Comparison of ENCODE assay signal across 11 cellular contexts in the genomic region with DNA sequence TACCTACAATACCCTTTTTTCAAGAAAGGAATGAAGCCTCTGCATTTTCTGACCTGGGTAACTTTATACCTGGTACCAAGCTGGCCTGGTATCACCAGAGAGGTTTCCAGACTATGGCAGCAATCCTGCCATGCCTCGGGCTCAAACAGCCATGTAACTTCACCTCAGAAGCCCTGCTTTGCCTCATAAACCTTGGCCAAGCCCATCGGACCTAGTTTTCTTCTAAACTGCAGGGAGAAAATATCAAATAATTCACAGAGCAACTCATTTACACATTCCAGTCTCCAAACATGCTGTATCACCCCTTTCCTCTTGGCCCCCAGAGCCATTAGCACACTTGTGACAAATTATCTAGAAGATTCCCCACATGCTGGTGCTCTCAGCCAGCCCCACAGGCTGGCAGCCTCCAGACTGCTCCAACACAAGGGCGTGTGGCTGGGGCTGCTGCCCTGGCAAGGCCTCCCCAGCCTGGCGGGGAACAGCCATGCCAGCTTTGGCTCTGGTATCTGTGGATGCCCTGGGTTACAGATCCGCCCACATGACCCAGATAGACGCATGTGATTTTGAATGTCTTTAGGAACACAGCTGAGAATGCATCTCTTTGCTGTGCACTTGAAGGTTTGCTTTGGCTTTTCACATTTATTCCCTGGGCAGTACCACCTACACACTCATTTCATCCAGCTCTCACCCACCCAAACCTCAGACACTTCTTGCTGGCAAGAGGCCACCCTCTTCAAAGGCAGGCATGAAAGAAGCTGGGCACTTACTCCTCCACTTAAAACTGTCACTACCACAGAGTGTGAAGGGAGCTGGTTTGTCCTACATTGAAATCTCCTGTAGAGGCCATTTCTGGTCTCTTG.
A peak's percentile ranks its signal among the peaks of the same experiment; 100 is the strongest.
DNase-seq lines count a peak whose midpoint lies in the region; ATAC-seq and TF ChIP-seq lines count a peak whose summit lies in the region.
"Had no signal": no experiment of that assay in that cellular context is flagged by ENCODE, and none has a peak within 500 bp of the region (broad histone marks: within the 10 kb centered on the region; RNA-seq: fewer than 3 reads in every experiment).

No MANE protein-coding gene starts in this region.

- H3K4me1 ChIP-seq in muscle layer of colon (ENCODE audit: insufficient read depth, low read length) (peaks cover 30% of the 10 kb centered on the region), Peyer's patch (no peaks in the 10 kb centered on the region)
- H3K4me1 ChIP-seq: uterus had no signal

- peak; percentile 10 for ATAC-seq in central memory CD8-positive, alpha-beta T cell (replicated peaks; ENCODE audit: extremely low read depth, poor library complexity, severe bottlenecking)
- no peak for ATAC-seq in CD4-positive, alpha-beta T cell (ENCODE audit: poor library complexity)

- H3K27ac ChIP-seq in muscle layer of colon (ENCODE audit: low read depth, low read length), result peak overlapping the region; percentile 3
- peak overlapping the region; percentile 65 for H3K27ac ChIP-seq in temporal lobe (ENCODE audit: low read depth, low read length)
- H3K27ac ChIP-seq in CD4-positive, alpha-beta T cell (ENCODE audit: low read depth, low read length), result no peak overlapping the region
- H3K27ac ChIP-seq in Peyer's patch, result no peak overlapping the region
- H3K27ac ChIP-seq: uterus had no signal

- H3K27me3 ChIP-seq in MG63 (no peaks in the 10 kb centered on the region), muscle layer of colon (ENCODE audit: control insufficient read depth in 1 of 2, insufficient read depth in 2 of 2, low read length in 2 of 2) (no peaks in the 10 kb centered on the region), Peyer's patch (no peaks in the 10 kb centered on the region)
- H3K27me3 ChIP-seq in CD4-positive, alpha-beta T cell (ENCODE audit: control insufficient read depth, insufficient read depth, low read length), result no peaks in the 10 kb centered on the region
- H3K27me3 ChIP-seq: uterus had no signal

- CTCF ChIA-PET in CD4-positive, alpha-beta T cell (lab: Charles Lee), result no interaction called here

- H3K4me3 ChIP-seq in MG63 (no peak overlapping the region), muscle layer of colon (ENCODE audit: low read depth in 1 of 2, low read length in 2 of 2) (no peak overlapping the region), Peyer's patch (no peak overlapping the region)
- H3K4me3 ChIP-seq: uterus had no signal

- H3K4me3 Mint-ChIP-seq in central memory CD8-positive, alpha-beta T cell, result peak overlapping the region; percentile 18
- H3K4me3 Mint-ChIP-seq in CD4-positive, alpha-beta T cell, result no peak overlapping the region
- H3K4me3 Mint-ChIP-seq: nephron had no signal

- H3K9me3 ChIP-seq in MG63 (no peaks in the 10 kb centered on the region), muscle layer of colon (ENCODE audit: low read length) (no peaks in the 10 kb centered on the region), Peyer's patch (no peaks in the 10 kb centered on the region)
- peaks cover 8% of the 10 kb centered on the region for H3K9me3 ChIP-seq in CD4-positive, alpha-beta T cell (ENCODE audit: control insufficient read depth, low read length)
- H3K9me3 ChIP-seq: uterus had no signal

- H3K36me3 ChIP-seq in MG63 (no peaks in the 10 kb centered on the region), muscle layer of colon (ENCODE audit: insufficient read depth, low read length) (no peaks in the 10 kb centered on the region), Peyer's patch (no peaks in the 10 kb centered on the region)
- H3K36me3 ChIP-seq: uterus had no signal

- H3K9ac ChIP-seq in muscle layer of colon (ENCODE audit: low read length), result no peak overlapping the region

- no peak for TF ChIP-seq CTCF in CD4-positive, alpha-beta T cell (IDR thresholded peaks at IDR 0.05)
- TF ChIP-seq CTCF in Peyer's patch (IDR thresholded peaks at IDR 0.05), result no peak

- POLR2A ChIA-PET in CD4-positive, alpha-beta T cell (lab: Charles Lee), result no interaction called here

- no peak for TF ChIP-seq POLR2A in Peyer's patch (IDR thresholded peaks at IDR 0.05)

- peaks cover 5% of the 10 kb centered on the region for H3K36me3 Mint-ChIP-seq in central memory CD8-positive, alpha-beta T cell (ENCODE audit: insufficient read depth)
- no peaks in the 10 kb centered on the region for H3K36me3 Mint-ChIP-seq in CD4-positive, alpha-beta T cell (ENCODE audit: low read depth)

- peaks cover 15% of the 10 kb centered on the region for H3K27me3 Mint-ChIP-seq in central memory CD8-positive, alpha-beta T cell
- no peaks in the 10 kb centered on the region for H3K27me3 Mint-ChIP-seq in CD4-positive, alpha-beta T cell

- intact Hi-C loops in CD4-positive, alpha-beta T cell (cut with DNase I, micrococcal nuclease), result no loop called here

- peak overlapping the region; percentile 86 for H3K27ac Mint-ChIP-seq in central memory CD8-positive, alpha-beta T cell (ENCODE audit: low read depth)
- H3K27ac Mint-ChIP-seq in CD4-positive, alpha-beta T cell, result no peak overlapping the region

- H3K9me3 Mint-ChIP-seq in central memory CD8-positive, alpha-beta T cell, result peaks cover 10% of the 10 kb centered on the region
- no peaks in the 10 kb centered on the region for H3K9me3 Mint-ChIP-seq in CD4-positive, alpha-beta T cell

- H3K4me1 Mint-ChIP-seq in central memory CD8-positive, alpha-beta T cell, result peaks cover 18% of the 10 kb centered on the region
- H3K4me1 Mint-ChIP-seq in CD4-positive, alpha-beta T cell (ENCODE audit: low read depth), result peaks cover 8% of the 10 kb centered on the region

- peak; percentile 65 for DNase-seq in MG63
- no peak for DNase-seq in central memory CD8-positive, alpha-beta T cell (ENCODE audit: low spot score in 2 of 2)
- no peak for DNase-seq in activated effector memory CD4-positive, alpha-beta T cell treated with Interleukin-2 at 50 U/mL for 16 hours
- DNase-seq in CD4-positive, alpha-beta T cell, result no peak
- no peak for DNase-seq in Peyer's patch
- DNase-seq: GDM1, NCI-H1048, uterus had no signal

Comparison
In these comparisons a context has a peak if more than half of its experiments do, and no peak if none do; other contexts are left out.
1. H3K27ac ChIP-seq: peak in muscle layer of colon (single experiment) and temporal lobe (single experiment); none in CD4-positive, alpha-beta T cell (single experiment) and Peyer's patch (0 of 4).